Comparison of ENCODE assay signal across 12 cellular contexts in genomic region chr14:68554231-68554630, GRCh38.
DNase-seq lines count a peak whose midpoint lies in the region; ATAC-seq and TF ChIP-seq lines count a peak whose summit lies in the region.
"Had no signal": no experiment of that assay in that cellular context is flagged by ENCODE, and none has a peak within 500 bp of the region (broad histone marks: within the 10 kb centered on the region; RNA-seq: fewer than 3 reads in every experiment).

No MANE protein-coding gene starts in this region.

- no peaks in the 10 kb centered on the region for H3K9me3 Mint-ChIP-seq in effector memory CD8-positive, alpha-beta T cell
- H3K9me3 Mint-ChIP-seq: CD4-positive, alpha-beta T cell had no signal

- TF ChIP-seq RAD21 in HCT116 (IDR thresholded peaks at IDR 0.05; ENCODE audit: low read depth): no peak

- no peak overlapping the region for H2AFZ ChIP-seq in HCT116 (ENCODE audit: low read depth, low read length, poor library complexity, severe bottlenecking)

- H3K9me3 ChIP-seq in HCT116 (ENCODE audit: control insufficient read depth in 1 of 2, insufficient read depth in 1 of 2, low read depth in 1 of 2, low read length in 2 of 2) (no peaks in the 10 kb centered on the region), T-helper 17 cell (ENCODE audit: control insufficient read depth, low read length, poor library complexity, severe bottlenecking) (no peaks in the 10 kb centered on the region), subcutaneous abdominal adipose tissue (ENCODE audit: control insufficient read depth in 5 of 5, low read length in 5 of 5) (no peaks in the 10 kb centered on the region)
- H3K9me3 ChIP-seq: pancreas had no signal

- no peaks in the 10 kb centered on the region for H3K9me2 ChIP-seq in HCT116 (ENCODE audit: insufficient read depth)

- BruUV-seq in HCT116 (replicated peaks; lab: Mats Ljungman, UMichigan): no TSS peak

- peak overlapping the region; percentile 80 for H3K27ac Mint-ChIP-seq in T-helper 17 cell
- H3K27ac Mint-ChIP-seq in effector memory CD8-positive, alpha-beta T cell: peak overlapping the region in 1 of 2 donors; percentile 15
- H3K27ac Mint-ChIP-seq: CD4-positive, alpha-beta T cell had no signal

- H3K27me3 ChIP-seq in HCT116 (ENCODE audit: insufficient read depth, low read length): no peaks in the 10 kb centered on the region
- no peaks in the 10 kb centered on the region for H3K27me3 ChIP-seq in subcutaneous abdominal adipose tissue (ENCODE audit: control insufficient read depth in 5 of 5, insufficient read depth in 4 of 5, low read length in 5 of 5)
- H3K27me3 ChIP-seq: pancreas had no signal

- H3K4me3 ChIP-seq in HCT116 (replicated peaks in 1 of 2; ENCODE audit: low read depth in 1 of 2, low read length in 2 of 2): no peak overlapping the region
- no peak overlapping the region for H3K4me3 ChIP-seq in subcutaneous abdominal adipose tissue (ENCODE audit: low read depth in 1 of 5, low read length in 5 of 5)
- H3K4me3 ChIP-seq: pancreas had no signal

- DNase-seq in HCT116 (ENCODE audit: low read depth, low spot score) (no peak), T-helper 17 cell (no peak), left kidney (ENCODE audit: low read depth, low spot score) (peak; percentile 44)
- no peak for DNase-seq in effector memory CD8-positive, alpha-beta T cell
- DNase-seq: activated naive CD4-positive, alpha-beta T cell treated with anti-CD3 and anti-CD28 coated beads, Interleukin-2, amount 50 U/mL, for 16 hours; CD4-positive, alpha-beta T cell; NCI-H146; stimulated activated CD4-positive, alpha-beta T cell treated with anti-CD3 and anti-CD28 coated beads, Interleukin-2, amount 100 ng/mL, for 24 hours had no signal

- no peak for ATAC-seq in HCT116
- no peak for ATAC-seq in T-helper 17 cell
- ATAC-seq in GM18502 (IDR thresholded peaks at IDR 0.05; ENCODE audit: poor library complexity, unreplicated experiment): no peak
- ATAC-seq in HG03432 (IDR thresholded peaks at IDR 0.05; ENCODE audit: unreplicated experiment): no peak
- ATAC-seq in effector memory CD8-positive, alpha-beta T cell (replicated peaks): no peak

- H3K79me2 ChIP-seq in HCT116 (ENCODE audit: insufficient read depth, low read length): no peaks in the 10 kb centered on the region

- H3K4me1 Mint-ChIP-seq in T-helper 17 cell: peaks cover 10% of the 10 kb centered on the region
- peaks cover 5 to 11% of the 10 kb centered on the region in 2 donors for H3K4me1 Mint-ChIP-seq in effector memory CD8-positive, alpha-beta T cell (ENCODE audit: low read depth in 2 of 2)

- H3K4me1 ChIP-seq in HCT116 (ENCODE audit: control insufficient read depth in 1 of 2, insufficient read depth in 2 of 2, low read length in 2 of 2) (peaks cover 48 to 66% of the 10 kb centered on the region in 2 experiments), subcutaneous abdominal adipose tissue (ENCODE audit: control insufficient read depth in 5 of 5, insufficient read depth in 5 of 5, low read length in 5 of 5) (peaks cover 3 to 57% (median 38%) of the 10 kb centered on the region in 5 donors)

- H3K36me3 Mint-ChIP-seq in T-helper 17 cell (ENCODE audit: low read depth): peaks cover 3% of the 10 kb centered on the region
- H3K36me3 Mint-ChIP-seq in effector memory CD8-positive, alpha-beta T cell (ENCODE audit: insufficient read depth): no peaks in the 10 kb centered on the region

- CTCF ChIA-PET in HCT116 (lab: Charles Lee): no interaction called here

- no peaks in the 10 kb centered on the region for H4K20me1 ChIP-seq in HCT116 (ENCODE audit: insufficient read depth)

- intact Hi-C loops in HCT116 (cut with micrococcal nuclease): no loop called here

- POLR2A ChIA-PET in HCT116 (lab: Charles Lee): interaction anchor here (0.6 to 0.7 kb wide), 2 partner anchors 11 to 242 kb away, joined by 3 read pairs; no protein-coding TSS in a partner anchor

- no peak overlapping the region for H3K4me3 Mint-ChIP-seq in T-helper 17 cell
- no peak overlapping the region for H3K4me3 Mint-ChIP-seq in effector memory CD8-positive, alpha-beta T cell
- H3K4me3 Mint-ChIP-seq: CD4-positive, alpha-beta T cell had no signal

- H3K9ac ChIP-seq in HCT116 (ENCODE audit: low read length) (no peak overlapping the region), subcutaneous abdominal adipose tissue (ENCODE audit: low read length in 5 of 5) (no peak overlapping the region)

- H3K27me3 Mint-ChIP-seq in T-helper 17 cell: no peaks in the 10 kb centered on the region
- H3K27me3 Mint-ChIP-seq in effector memory CD8-positive, alpha-beta T cell: no peaks in the 10 kb centered on the region
- H3K27me3 Mint-ChIP-seq: CD4-positive, alpha-beta T cell had no signal

- no peak for TF ChIP-seq CTCF in HCT116 (IDR thresholded peaks at IDR 0.05 in 2 of 3, conservative IDR thresholded peaks at IDR 0.05 in 1 of 3; ENCODE audit: borderline replicate concordance in 1 of 3, insufficient read depth in 1 of 3, low read depth in 2 of 3, low read length in 2 of 3)

- no peak for TF ChIP-seq POLR2A in HCT116 (IDR thresholded peaks at IDR 0.05; ENCODE audit: borderline replicate concordance, extremely low read depth, insufficient read depth, insufficient read length)

- H3K27ac ChIP-seq in HCT116 (ENCODE audit: low read depth, low read length) (peak overlapping the region; percentile 14), subcutaneous abdominal adipose tissue (ENCODE audit: low read depth, low read length) (peak overlapping the region; percentile 3)
- H3K27ac ChIP-seq: pancreas had no signal

- H3K4me2 ChIP-seq in HCT116 (ENCODE audit: low read length): peak overlapping the region; percentile 35

- H3K36me3 ChIP-seq in HCT116 (ENCODE audit: control insufficient read depth in 1 of 2, insufficient read depth in 2 of 2, low read length in 2 of 2) (no peaks in the 10 kb centered on the region), subcutaneous abdominal adipose tissue (ENCODE audit: control insufficient read depth in 5 of 5, insufficient read depth in 5 of 5, low read length in 5 of 5) (no peaks in the 10 kb centered on the region)
- H3K36me3 ChIP-seq: pancreas had no signal

- RAD21 ChIA-PET in HCT116 (lab: Charles Lee; ENCODE audit: low non-redundant PET in 1 of 2, low total read pairs in 2 of 2, uncharacterized antibody in 2 of 2, unreplicated experiment in 2 of 2): no interaction called here

TF ChIP-seq in HCT116, 20 proteins besides CTCF, POLR2A, EP300 and RAD21:
- TF ChIP-seq JUND (IDR thresholded peaks at IDR 0.05) (no peak), CBX3 (IDR thresholded peaks at IDR 0.05; ENCODE audit: low read depth) (no peak), ZFX (IDR thresholded peaks at IDR 0.05) (no peak), POLR2AphosphoS5 (IDR thresholded peaks at IDR 0.05; ENCODE audit: low read depth, low read length) (no peak), YY1 (IDR thresholded peaks at IDR 0.05; ENCODE audit: extremely low read depth, insufficient replicate concordance, low read depth, low read length) (no peak), ELF1 (IDR thresholded peaks at IDR 0.05; ENCODE audit: borderline replicate concordance, low read depth) (no peak), EZH2phosphoT487 (IDR thresholded peaks at IDR 0.05; ENCODE audit: borderline replicate concordance) (no peak), SRF (IDR thresholded peaks at IDR 0.05; ENCODE audit: low read depth) (no peak), ATF3 (IDR thresholded peaks at IDR 0.05) (no peak), SP1 (IDR thresholded peaks at IDR 0.05; ENCODE audit: low read depth) (no peak), ZBTB33 (IDR thresholded peaks at IDR 0.05; ENCODE audit: extremely low read depth, insufficient replicate concordance, low read length) (no peak), EZH2 (IDR thresholded peaks at IDR 0.05) (no peak), TCF7L2 (IDR thresholded peaks at IDR 0.05; ENCODE audit: borderline replicate concordance, extremely low read depth, insufficient read depth, insufficient read length) (no peak), SIN3A (IDR thresholded peaks at IDR 0.05; ENCODE audit: low read depth) (no peak), ZNF274 (IDR thresholded peaks at IDR 0.05; ENCODE audit: low read depth, low read length) (no peak)
